Comparison of ENCODE assay signal across 8 cellular contexts in the genomic region with DNA sequence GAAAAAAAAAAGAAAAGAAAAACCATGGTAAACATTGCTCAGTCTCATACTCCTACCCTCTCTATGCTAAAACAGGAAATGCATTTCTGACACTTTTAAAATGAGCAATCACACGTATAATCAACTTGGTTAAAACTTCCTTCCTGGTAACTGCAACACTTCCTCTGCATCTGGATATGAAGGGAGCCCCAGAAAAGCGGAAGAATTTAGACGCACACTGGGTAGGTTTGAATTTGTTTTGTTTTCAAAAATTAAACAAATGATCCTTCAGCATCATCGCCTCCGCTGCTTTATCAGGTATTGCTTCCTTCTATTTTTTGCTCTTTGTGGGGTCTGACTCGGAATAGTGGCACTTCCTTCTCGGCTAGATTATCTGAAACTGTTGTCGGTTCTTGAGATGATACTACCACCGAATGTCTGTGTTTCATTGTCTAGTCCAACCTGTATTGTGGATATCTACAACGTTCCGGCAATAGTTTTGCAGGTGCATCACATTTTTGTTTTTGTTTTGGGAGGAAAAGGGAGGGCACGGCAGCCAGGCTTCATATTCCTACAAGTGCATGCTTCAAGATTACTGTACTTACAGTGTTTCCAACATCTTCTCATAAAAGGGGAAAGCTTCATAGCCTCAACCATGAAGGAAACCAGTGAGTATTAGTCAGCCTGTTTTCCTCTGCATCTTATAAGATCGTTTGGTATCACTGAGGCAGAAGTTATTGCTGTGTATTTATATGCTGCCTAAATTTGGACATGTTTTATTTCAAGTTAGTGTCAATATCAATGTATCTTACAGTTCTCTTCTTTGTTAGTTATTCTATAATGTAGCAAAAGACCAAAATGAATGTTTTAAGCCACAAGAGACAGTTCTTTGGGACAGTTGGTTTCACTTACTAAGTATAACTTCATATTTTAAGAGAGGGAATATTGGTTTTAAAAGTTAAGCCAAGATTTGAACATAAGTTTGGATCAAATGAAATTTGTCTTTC. TPM values are rescaled to one million over a fixed set of nuclear protein-coding genes. Genes with fewer than 3 reads are reported as not detected.
DNase-seq lines count a peak whose midpoint lies in the region; ATAC-seq and TF ChIP-seq lines count a peak whose summit lies in the region.

Gene PIK3CG (plus strand): TSS at position 153 of the 986 bp plus-strand sequence. CDS start 2,280 bp downstream, outside the sequence.

- H3K4me1 ChIP-seq in OCI-LY1 (ENCODE audit: insufficient read depth, low read length, severe bottlenecking) (peaks cover 55% of the 10 kb centered on the region), esophagus muscularis mucosa (peaks cover 0 to 15% (median 9%) of the 10 kb centered on the region in 4 donors), subcutaneous abdominal adipose tissue (ENCODE audit: control insufficient read depth in 5 of 5, insufficient read depth in 5 of 5, low read length in 5 of 5) (peaks cover 10 to 49% (median 40%) of the 10 kb centered on the region in 5 donors), PC-3 (ENCODE audit: insufficient read depth, low read length) (no peaks in the 10 kb centered on the region), SJCRH30 (no peaks in the 10 kb centered on the region)

- DNase-seq in esophagus muscularis mucosa (ENCODE audit: extremely low spot score) = no peak
- no peak for DNase-seq in PC-3
- DNase-seq in SJCRH30 = no peak
- no peak for DNase-seq in nucleus accumbens (lab: John Stamatoyannopoulos, UW)

- H3K36me3 ChIP-seq in OCI-LY1 (ENCODE audit: insufficient read depth, low read length) (peaks cover 33% of the 10 kb centered on the region), esophagus muscularis mucosa (peaks cover 0 to 6% (median 3%) of the 10 kb centered on the region in 4 donors), subcutaneous abdominal adipose tissue (ENCODE audit: control insufficient read depth in 5 of 5, insufficient read depth in 5 of 5, low read length in 5 of 5) (peaks cover 0 to 17% (median 0%) of the 10 kb centered on the region in 5 donors), PC-3 (ENCODE audit: low read depth, low read length) (no peaks in the 10 kb centered on the region), SJCRH30 (no peaks in the 10 kb centered on the region)

- no peak for TF ChIP-seq EP300 in esophagus muscularis mucosa (IDR thresholded peaks at IDR 0.05)

- H3K4me3 ChIP-seq in OCI-LY1 (ENCODE audit: low read depth, low read length, poor library complexity, severe bottlenecking) = peak within 1 kb of the TSS; percentile 66
- H3K4me3 ChIP-seq in esophagus muscularis mucosa = peak within 1 kb of the TSS; percentile 28 to 45 (median 32)
- peak within 1 kb of the TSS; percentile 36 to 74 (median 68) for H3K4me3 ChIP-seq in subcutaneous abdominal adipose tissue (ENCODE audit: low read depth in 1 of 5, low read length in 5 of 5)
- no peak within 1 kb of the TSS for H3K4me3 ChIP-seq in PC-3 (ENCODE audit: low read length)
- no peak within 1 kb of the TSS for H3K4me3 ChIP-seq in SJCRH30

- no peak for TF ChIP-seq POLR2A in esophagus muscularis mucosa (IDR thresholded peaks at IDR 0.05; ENCODE audit: low read depth)

- TF ChIP-seq CTCF in OCI-LY1 (IDR thresholded peaks at IDR 0.05; ENCODE audit: low read length) = no peak
- no peak for TF ChIP-seq CTCF in esophagus muscularis mucosa (IDR thresholded peaks at IDR 0.05)
- no peak for TF ChIP-seq CTCF in PC-3 (conservative IDR thresholded peaks at IDR 0.05; ENCODE audit: low read depth, low read length)

- no peaks in the 10 kb centered on the region for H3K9me3 ChIP-seq in OCI-LY1 (ENCODE audit: low read length)
- no peaks in the 10 kb centered on the region for H3K9me3 ChIP-seq in esophagus muscularis mucosa
- peaks cover 0 to 7% (median 0%) of the 10 kb centered on the region in 5 donors for H3K9me3 ChIP-seq in subcutaneous abdominal adipose tissue (ENCODE audit: control insufficient read depth in 5 of 5, low read length in 5 of 5)
- no peaks in the 10 kb centered on the region for H3K9me3 ChIP-seq in PC-3 (ENCODE audit: low read length)
- H3K9me3 ChIP-seq in SJCRH30 (replicated peaks) = no peaks in the 10 kb centered on the region

- H3F3A ChIP-seq in OCI-LY1 (ENCODE audit: insufficient read depth, low read length) (no peaks in the 10 kb centered on the region), PC-3 (ENCODE audit: low read length, unreplicated experiment) (no peaks in the 10 kb centered on the region)

- peak; percentile 56 for ATAC-seq in GM18873 (IDR thresholded peaks at IDR 0.05; ENCODE audit: low FRiP score, unreplicated experiment)
- ATAC-seq in HG02763 (IDR thresholded peaks at IDR 0.05; ENCODE audit: unreplicated experiment) = peak; percentile 65
- no peak for ATAC-seq in PC-3

- H3K79me2 ChIP-seq in OCI-LY1 (ENCODE audit: insufficient read depth, low read length) (peaks cover 25% of the 10 kb centered on the region), PC-3 (ENCODE audit: low read length) (no peaks in the 10 kb centered on the region)

- H3K4me2 ChIP-seq in OCI-LY1 (ENCODE audit: low read length) (peak within 1 kb of the TSS; percentile 60), PC-3 (ENCODE audit: low read length) (no peak within 1 kb of the TSS)

- BruUV-seq in PC-3 (replicated peaks; lab: Mats Ljungman, UMichigan) = no TSS peak

- 63% methylated on average over 13 of the region's 13 CpGs for WGBS in esophagus muscularis mucosa

- H4K20me1 ChIP-seq in OCI-LY1 (ENCODE audit: insufficient read depth, low read length) (no peaks in the 10 kb centered on the region), PC-3 (ENCODE audit: low read length) (no peaks in the 10 kb centered on the region)

- H3K9ac ChIP-seq in OCI-LY1 (ENCODE audit: low read length) (peak within 1 kb of the TSS; percentile 61), subcutaneous abdominal adipose tissue (ENCODE audit: low read length in 5 of 5) (peak within 1 kb of the TSS in 4 of 5 donors; percentile 19 to 62 (median 36)), PC-3 (ENCODE audit: low read length) (no peak within 1 kb of the TSS)

- H3K9me2 ChIP-seq in OCI-LY1 (ENCODE audit: low read depth, low read length) (no peaks in the 10 kb centered on the region), PC-3 (replicated peaks; ENCODE audit: low read length) (no peaks in the 10 kb centered on the region)

- H2AFZ ChIP-seq in OCI-LY1 (ENCODE audit: low read length) = peak within 1 kb of the TSS; percentile 12
- H2AFZ ChIP-seq in PC-3 (ENCODE audit: low read length) = no peak within 1 kb of the TSS

- H3K27me3 ChIP-seq in OCI-LY1 (ENCODE audit: insufficient read depth, low read length) (no peaks in the 10 kb centered on the region), esophagus muscularis mucosa (no peaks in the 10 kb centered on the region), subcutaneous abdominal adipose tissue (ENCODE audit: control insufficient read depth in 5 of 5, insufficient read depth in 4 of 5, low read length in 5 of 5) (no peaks in the 10 kb centered on the region), PC-3 (ENCODE audit: low read length) (peaks cover 45% of the 10 kb centered on the region), SJCRH30 (no peaks in the 10 kb centered on the region)

- intact Hi-C loops in esophagus muscularis mucosa (cut with DNase I) (no loop called here), PC-3 (cut with micrococcal nuclease) (no loop called here)

- CTCF ChIA-PET in PC-3 (lab: Charles Lee) = no interaction called here

- peak within 1 kb of the TSS; percentile 69 for H3K27ac ChIP-seq in OCI-LY1 (ENCODE audit: low read depth, low read length, poor library complexity, severe bottlenecking)
- H3K27ac ChIP-seq in esophagus muscularis mucosa (replicated peaks in 1 of 4) = peak within 1 kb of the TSS in 3 of 4 donors; percentile 24 to 28 (median 27)
- H3K27ac ChIP-seq in subcutaneous abdominal adipose tissue (ENCODE audit: low read depth, low read length) = peak within 1 kb of the TSS; percentile 47
- H3K27ac ChIP-seq in PC-3 (ENCODE audit: low read length) = no peak within 1 kb of the TSS
- no peak within 1 kb of the TSS for H3K27ac ChIP-seq in SJCRH30

- POLR2A ChIA-PET in PC-3 (lab: Charles Lee; ENCODE audit: unreplicated experiment) = no interaction called here

RNA-seq across cellular contexts. Expression of gene PIK3CG, which starts in this region (rescaled TPM):
- 1 to 10 TPM; 1.8 to 3.8 (median 2.7) TPM for total RNA-seq in esophagus muscularis mucosa
- total RNA-seq in PC-3 (2014; rRNA removed) = not detected in 2 replicates
- total RNA-seq in SJCRH30 (2014; rRNA removed; shearing (Covaris generic)) = not detected in 2 replicates

Comparison
In these comparisons a context has a peak if more than half of its experiments do, and no peak if none do; other contexts are left out.
1. H3K27ac ChIP-seq: peak in OCI-LY1 (single experiment), esophagus muscularis mucosa (3 of 4) and subcutaneous abdominal adipose tissue (single experiment); none in PC-3 (single experiment) and SJCRH30 (single experiment).
2. H3K4me3 ChIP-seq: peak in OCI-LY1 (single experiment), esophagus muscularis mucosa (4 of 4) and subcutaneous abdominal adipose tissue (5 of 5); none in PC-3 (single experiment) and SJCRH30 (single experiment).